In genomic region chr10:43138757-43139241, GRCh38 we compare ENCODE assay signal across 8 cellular contexts. TPM values are rescaled to one million over a fixed set of nuclear protein-coding genes. Genes with fewer than 3 reads are reported as not detected.
DNase-seq lines count a peak whose midpoint lies in the region; ATAC-seq and TF ChIP-seq lines count a peak whose summit lies in the region.

No MANE protein-coding gene starts in this region.

- H3K9me3 Mint-ChIP-seq in neural crest cell: no peaks in the 10 kb centered on the region

- H3K9me3 ChIP-seq in thymus (ENCODE audit: control insufficient read depth): no peaks in the 10 kb centered on the region

- no peak for TF ChIP-seq CTCF in neural crest cell (conservative IDR thresholded peaks at IDR 0.05)

- no peaks in the 10 kb centered on the region for H3K36me3 ChIP-seq in thymus (ENCODE audit: control insufficient read depth, insufficient read depth)

- under 1% methylated on average over 22 of the region's 22 CpGs for WGBS in thymus

- H3K27me3 Mint-ChIP-seq in neural crest cell (ENCODE audit: low read depth): peaks cover 3% of the 10 kb centered on the region

- H3K27ac ChIP-seq in thymus (ENCODE audit: low read depth): peak overlapping the region; percentile 92

- ATAC-seq in HG02943 (IDR thresholded peaks at IDR 0.05; ENCODE audit: low read depth, unreplicated experiment): peak; percentile 34

- peak overlapping the region; percentile 76 for H3K4me3 ChIP-seq in thymus (ENCODE audit: low read length)

- H3K4me1 ChIP-seq in thymus (ENCODE audit: control insufficient read depth, insufficient read depth, low read length): peaks cover 23% of the 10 kb centered on the region

- peak overlapping the region; percentile 46 for H3K27ac Mint-ChIP-seq in neural crest cell (ENCODE audit: unreplicated experiment)

- no peaks in the 10 kb centered on the region for H3K36me3 Mint-ChIP-seq in neural crest cell (ENCODE audit: low read depth)

- peak overlapping the region; percentile 96 for H3K4me3 Mint-ChIP-seq in neural crest cell

- no peaks in the 10 kb centered on the region for H3K27me3 ChIP-seq in thymus (ENCODE audit: control insufficient read depth, insufficient read depth)

- peaks cover 39% of the 10 kb centered on the region for H3K4me1 Mint-ChIP-seq in neural crest cell

- DNase-seq in NCI-H345 (lab: John Stamatoyannopoulos, UW): peak; percentile 31
- DNase-seq in NCI-H345 treated with DMSO at 0.1 percent for 48 hours (lab: John Stamatoyannopoulos, UW; ENCODE audit: unreplicated experiment): no peak
- peak; percentile 44 to 67 for DNase-seq in NOMO-1 (lab: John Stamatoyannopoulos, UW; ENCODE audit: unreplicated experiment in 2 of 2)
- DNase-seq in activated T-cell treated with anti-CD3 and anti-CD28 coated beads, Interleukin-2, amount 50 U/mL, for 1 hour: peak; percentile 67
- peak; percentile 36 for DNase-seq in fibroblast of gingiva (ENCODE audit: low read depth)
- DNase-seq in neural crest cell (ENCODE audit: low read depth, low spot score): no peak

RNA-seq across cellular contexts. Expression of gene CSGALNACT2, which starts 0.6 kb away (rescaled TPM):
- 13.1 and 14.6 TPM in 2 replicates for total RNA-seq in neural crest cell
- 21.2 TPM for polyA plus RNA-seq in thymus

Comparison
In these comparisons a context has a peak if more than half of its experiments do, and no peak if none do; other contexts are left out.
1. DNase-seq: peak in NCI-H345 (single experiment), NOMO-1 (2 of 2), activated T-cell treated with anti-CD3 and anti-CD28 coated beads, Interleukin-2, amount 50 U/mL, for 1 hour (single experiment) and fibroblast of gingiva (single experiment); none in NCI-H345 treated with DMSO at 0.1 percent for 48 hours (single experiment) and neural crest cell (single experiment).